In genomic region chr12:110105159-110105558, GRCh38 we compare ENCODE assay signal across 22 cellular contexts. TPM values are rescaled to one million over a fixed set of nuclear protein-coding genes. Genes with fewer than 3 reads are reported as not detected.
DNase-seq lines count a peak whose midpoint lies in the region; ATAC-seq and TF ChIP-seq lines count a peak whose summit lies in the region.
"Had no signal": no experiment of that assay in that cellular context is flagged by ENCODE, and none has a peak within 500 bp of the region (broad histone marks: within the 10 kb centered on the region; RNA-seq: fewer than 3 reads in every experiment).

No MANE protein-coding gene starts in this region.

- H4K91ac ChIP-seq in IMR-90 (ENCODE audit: insufficient read depth, low read depth, low read length): peak overlapping the region; percentile 22; the same call in 1 of the 2 replicates

- CTCF ChIA-PET in IMR-90 (lab: Yijun Ruan, JAX): no interaction called here

- ATAC-seq in IMR-90 (ENCODE audit: low read depth): no peak
- ATAC-seq: left ventricle myocardium superior had no signal

- peak overlapping the region; percentile 61 to 63; a peak in 3 of 4 replicates for H4K8ac ChIP-seq in IMR-90 (ENCODE audit: low read depth in 2 of 2, low read length in 2 of 2)

- H3K27me3 Mint-ChIP-seq in mesothelial cell of epicardium (ENCODE audit: low read depth): no peaks in the 10 kb centered on the region
- H3K27me3 Mint-ChIP-seq in endodermal cell (ENCODE audit: insufficient read depth): peaks cover 4% of the 10 kb centered on the region

- H3K79me1 ChIP-seq in IMR-90 (ENCODE audit: low read depth in 1 of 2, low read length in 2 of 2): peaks cover 0 to 4% of the 10 kb centered on the region in 2 experiments; a peak in 1 of 4 replicates

- TF ChIP-seq CTCF in IMR-90 (conservative IDR thresholded peaks at IDR 0.05; ENCODE audit: low read depth, low read length) (no peak), coronary artery (IDR thresholded peaks at IDR 0.05) (no peak), mesothelial cell of epicardium (IDR thresholded peaks at IDR 0.05; ENCODE audit: unreplicated experiment) (no peak), spleen (IDR thresholded peaks at IDR 0.05 in 8 of 11, conservative IDR thresholded peaks at IDR 0.05 in 3 of 11) (no peak), endodermal cell (conservative IDR thresholded peaks at IDR 0.05) (no peak)

- H2BK15ac ChIP-seq in IMR-90 (ENCODE audit: low read depth, low read length): peak overlapping the region; percentile 72; the same call in 1 of the 3 replicates

- 0 out of 2 replicates have a peak overlapping the region, but pooled peaks have one; percentile 0 for H3K14ac ChIP-seq in IMR-90 (replicated peaks; ENCODE audit: low read depth, low read length)

- no peaks in the 10 kb centered on the region for H3K9me3 Mint-ChIP-seq in mesothelial cell of epicardium
- peaks cover 8% of the 10 kb centered on the region for H3K9me3 Mint-ChIP-seq in endodermal cell
- H3K9me3 Mint-ChIP-seq: activated T-cell treated with anti-CD3 and anti-CD28 coated beads, Interleukin-2, amount 50 U/mL, for 24 hours; nephron progenitor cell had no signal

- TF ChIP-seq RAD21 in IMR-90 (IDR thresholded peaks at IDR 0.05; ENCODE audit: low read length): no peak

- peaks cover 33% of the 10 kb centered on the region for H3K4me1 ChIP-seq in IMR-90 (ENCODE audit: control insufficient read depth, insufficient read depth, low read length)
- H3K4me1 ChIP-seq in spleen: peaks cover 8 to 26% (median 10%) of the 10 kb centered on the region in 6 donors
- peaks cover 17% of the 10 kb centered on the region for H3K4me1 ChIP-seq in endodermal cell (ENCODE audit: control insufficient read depth, insufficient read depth, low read length)

- no peak overlapping the region for H3K23ac ChIP-seq in IMR-90 (ENCODE audit: low read depth, low read length)

- intact Hi-C loops in IMR-90 (cut with micrococcal nuclease) (loop anchor here (10.0 kb wide), 1 partner anchor 210 kb away; no protein-coding TSS in a partner anchor), spleen (cut with DNase I; ENCODE audit: low total_unique reads) (loop anchor here (5.0 to 10.0 kb wide), 2 partner anchors 140 to 317 kb away; no protein-coding TSS in a partner anchor)

- H3K4me3 ChIP-seq in IMR-90 (ENCODE audit: insufficient read depth, low read depth, low read length) (no peak overlapping the region), coronary artery (peak overlapping the region; percentile 22), spleen (no peak overlapping the region), endodermal cell (ENCODE audit: low read length) (no peak overlapping the region)
- H3K4me3 ChIP-seq: smooth muscle cell had no signal

- no TSS peak for BruUV-seq in IMR-90 (replicated peaks; lab: Mats Ljungman, UMichigan)

- no peak overlapping the region for H2AK9ac ChIP-seq in IMR-90 (replicated peaks; ENCODE audit: low read depth, low read length, poor library complexity)

- peak overlapping the region; percentile 71 for H4K5ac ChIP-seq in IMR-90 (ENCODE audit: low read depth, low read length)

- H3K4ac ChIP-seq in IMR-90 (ENCODE audit: low read depth, low read length): peak overlapping the region; percentile 12; the same call in 1 of the 2 replicates

- dilution Hi-C loops in IMR-90 (cut with HindIII; ENCODE audit: low sequenced_read_pairs, unreplicated experiment): no loop called here

- H3K9me3 ChIP-seq in IMR-90 (ENCODE audit: control insufficient read depth, insufficient read depth, low read length) (no peaks in the 10 kb centered on the region), spleen (no peaks in the 10 kb centered on the region), endodermal cell (ENCODE audit: control insufficient read depth, low read length) (no peaks in the 10 kb centered on the region)
- H3K9me3 ChIP-seq: SK-N-SH had no signal

- H3K9ac ChIP-seq in IMR-90 (ENCODE audit: low read depth, low read length): no peak overlapping the region
- H3K9ac ChIP-seq in endodermal cell (ENCODE audit: extremely low read depth, low read length, poor library complexity, severe bottlenecking): no peak overlapping the region
- H3K9ac ChIP-seq: SK-N-SH had no signal

- H2AK5ac ChIP-seq in IMR-90 (ENCODE audit: low read depth, low read length): peak overlapping the region; percentile 76

- no peak overlapping the region for H2AFZ ChIP-seq in IMR-90 (replicated peaks; ENCODE audit: low read length, poor library complexity)

- no peak for TF ChIP-seq POLR2A in IMR-90 (IDR thresholded peaks at IDR 0.05; ENCODE audit: low read depth, low read length)
- no peak for TF ChIP-seq POLR2A in spleen (IDR thresholded peaks at IDR 0.05)

- no peaks in the 10 kb centered on the region for H3K36me3 Mint-ChIP-seq in mesothelial cell of epicardium
- H3K36me3 Mint-ChIP-seq in endodermal cell (ENCODE audit: low read depth): no peaks in the 10 kb centered on the region

- WGBS in IMR-90 (ENCODE audit: extremely low coverage in 2 of 2, insufficient read length in 1 of 2), 2 experiments: no CpG with 5 or more reads among the region's 1 CpG
- WGBS in spleen, 5 donors: 58 to 70% (median 65%) methylated on average over 1 of the region's 1 CpG
- 84% methylated on average over 1 of the region's 1 CpG; no CpG with 5 or more reads in 1 of the 2 experiments for WGBS in endodermal cell (ENCODE audit: insufficient coverage in 1 of 2, insufficient read length in 1 of 2), 2 experiments

- H3K4me2 ChIP-seq in IMR-90 (ENCODE audit: low read depth, low read length): no peak overlapping the region
- H3K4me2 ChIP-seq: SK-N-SH, smooth muscle cell had no signal

- H3K18ac ChIP-seq in IMR-90 (ENCODE audit: low read depth, low read length): peak overlapping the region; percentile 93

- no peak overlapping the region for H3K56ac ChIP-seq in IMR-90 (ENCODE audit: extremely low read depth, insufficient read depth, low read length)

- peak overlapping the region; percentile 54; the same call in 1 of the 2 replicates for H3K27ac ChIP-seq in IMR-90 (ENCODE audit: insufficient read depth, low read length)
- peak overlapping the region; percentile 59 to 77 for H3K27ac ChIP-seq in coronary artery
- peak overlapping the region; percentile 9 to 70 (median 54) for H3K27ac ChIP-seq in spleen
- H3K27ac ChIP-seq in endodermal cell (ENCODE audit: low read depth, low read length): no peak overlapping the region
- H3K27ac ChIP-seq: C4-2B had no signal

- H3K9me1 ChIP-seq in IMR-90 (ENCODE audit: insufficient read depth, low read length): peaks cover 22% of the 10 kb centered on the region

- peak overlapping the region; percentile 18; the same call in 1 of the 2 replicates for H2BK120ac ChIP-seq in IMR-90 (ENCODE audit: low read depth, low read length)

- H3K4me1 Mint-ChIP-seq in mesothelial cell of epicardium: peaks cover 36% of the 10 kb centered on the region
- peaks cover 21% of the 10 kb centered on the region for H3K4me1 Mint-ChIP-seq in endodermal cell

- no peaks in the 10 kb centered on the region for H3K27me3 ChIP-seq in IMR-90 (ENCODE audit: control insufficient read depth, insufficient read depth, low read length)
- H3K27me3 ChIP-seq in spleen (replicated peaks in 1 of 7): no peaks in the 10 kb centered on the region
- no peaks in the 10 kb centered on the region for H3K27me3 ChIP-seq in endodermal cell (ENCODE audit: control insufficient read depth, insufficient read depth, low read length, poor library complexity, severe bottlenecking)

- H3K27ac Mint-ChIP-seq in mesothelial cell of epicardium (peak overlapping the region; percentile 76), endodermal cell (no peak overlapping the region)
- H3K27ac Mint-ChIP-seq: activated T-cell treated with anti-CD3 and anti-CD28 coated beads, Interleukin-2, amount 50 U/mL, for 24 hours; nephron progenitor cell had no signal

- H2BK20ac ChIP-seq in IMR-90 (ENCODE audit: low read depth, low read length): peak overlapping the region; percentile 58; the same call in 1 of the 2 replicates

- in situ Hi-C loops in IMR-90 (cut with MboI; ENCODE audit: low sequenced_read_pairs): no loop called here

- no peak overlapping the region for H2BK5ac ChIP-seq in IMR-90 (ENCODE audit: low read depth, low read length, poor library complexity, severe bottlenecking)

- H3K4me3 Mint-ChIP-seq in mesothelial cell of epicardium (no peak overlapping the region), endodermal cell (no peak overlapping the region)
- H3K4me3 Mint-ChIP-seq: activated T-cell treated with anti-CD3 and anti-CD28 coated beads, Interleukin-2, amount 50 U/mL, for 24 hours; nephron progenitor cell had no signal

- DNase-seq in IMR-90: no peak
- DNase-seq in coronary artery (ENCODE audit: low spot score): no peak
- no peak for DNase-seq in mesothelial cell of epicardium (ENCODE audit: low spot score in 2 of 2, unreplicated experiment in 2 of 2)
- no peak for DNase-seq in spleen
- DNase-seq in activated effector memory CD4-positive, alpha-beta T cell treated with Interleukin-2 at 50 U/mL for 16 hours: no peak
- no peak for DNase-seq in HPDE6-E6E7 (ENCODE audit: extremely low spot score)
- DNase-seq in germinal center (ENCODE audit: low spot score): no peak
- DNase-seq in endodermal cell: no peak
- DNase-seq: activated CD4-positive, alpha-beta T cell treated with anti-CD3 and anti-CD28 coated beads for 48 hours; activated naive CD4-positive, alpha-beta T cell; activated T-cell treated with anti-CD3 and anti-CD28 coated beads, Interleukin-2, amount 50 U/mL, for 24 hours; amygdala; hippocampal formation; Kasumi-1; left ventricle myocardium superior; NCI-H187 treated with DMSO at 0.1 percent for 48 hours; NCI-H526; nephron progenitor cell; SK-N-SH; T-helper 2 cell had no signal

- POLR2A ChIA-PET in IMR-90 (lab: Charles Lee; ENCODE audit: unreplicated experiment): no interaction called here

- H4K20me1 ChIP-seq in IMR-90 (ENCODE audit: insufficient read depth, low read length): no peaks in the 10 kb centered on the region

- H3K36me3 ChIP-seq in IMR-90 (ENCODE audit: control insufficient read depth, insufficient read depth, low read length): no peaks in the 10 kb centered on the region
- no peaks in the 10 kb centered on the region for H3K36me3 ChIP-seq in spleen
- H3K36me3 ChIP-seq in endodermal cell (ENCODE audit: control insufficient read depth, insufficient read depth, low read length): no peaks in the 10 kb centered on the region

RNA-seq across cellular contexts. Expression of gene IFT81, which starts 19.0 kb away (rescaled TPM):
- total RNA-seq in IMR-90 (2012; rRNA removed): 6.1 and 10.6 TPM in 2 replicates
- 6.7 and 8.1 TPM in 2 replicates for polyA plus RNA-seq in IMR-90 (2012; rRNA removed)
- 1.5 and 2.1 TPM in 2 replicates for polyA plus RNA-seq in IMR-90 (2012; cell fraction: cytosol; rRNA removed)
- polyA plus RNA-seq in IMR-90 (2012; cell fraction: nucleus; rRNA removed; ENCODE audit: low replicate concordance): 2.3 and 9.2 TPM in 2 replicates
- 24.4 to 25.5 TPM (median 24.7 TPM) in 3 replicates for total RNA-seq in mesothelial cell of epicardium
- total RNA-seq in spleen: 10 to 100 TPM in 1 of 7 donors, 1 to 10 TPM in 6; 4.5 to 10.1 (median 6.3) TPM
- polyA plus RNA-seq in spleen: 1 to 10 TPM; 1.8 to 2.9 (median 2.8) TPM
- 10 to 100 TPM; 20.2 to 29.6 TPM for total RNA-seq in endodermal cell
- 31.5 TPM for polyA plus RNA-seq in endodermal cell (2013, experiment 1 of 2)
- polyA plus RNA-seq in endodermal cell (2013, experiment 2 of 2): 36.8 TPM

RNA-seq across cellular contexts. Expression of gene C12orf76, which starts 56.8 kb away (rescaled TPM):
- 5.0 and 6.7 TPM in 2 replicates for total RNA-seq in IMR-90 (2012; rRNA removed)
- 6.2 and 7.1 TPM in 2 replicates for polyA plus RNA-seq in IMR-90 (2012; rRNA removed)
- 5.0 and 10.8 TPM in 2 replicates for polyA plus RNA-seq in IMR-90 (2012; cell fraction: cytosol; rRNA removed)
- 8.1 and 15.5 TPM in 2 replicates for polyA plus RNA-seq in IMR-90 (2012; cell fraction: nucleus; rRNA removed; ENCODE audit: low replicate concordance)
- total RNA-seq in mesothelial cell of epicardium: 21.7 to 22.2 TPM (median 21.8 TPM) in 3 replicates
- 10 to 100 TPM; 12.9 to 19.9 (median 17.8) TPM for total RNA-seq in spleen
- 10 to 100 TPM; 15.2 to 21.5 (median 16.4) TPM for polyA plus RNA-seq in spleen
- 10 to 100 TPM; 19.6 to 23.5 TPM for total RNA-seq in endodermal cell
- polyA plus RNA-seq in endodermal cell (2013, experiment 1 of 2): 26.7 TPM
- 26.4 TPM for polyA plus RNA-seq in endodermal cell (2013, experiment 2 of 2)
